ENCODE assay signal across 21 cellular contexts in genomic region chr1:200992382-200993101, GRCh38. TPM values are rescaled to one million over a fixed set of nuclear protein-coding genes. Genes with fewer than 3 reads are reported as not detected.
DNase-seq lines count a peak whose midpoint lies in the region; ATAC-seq and TF ChIP-seq lines count a peak whose summit lies in the region.
"Had no signal": no experiment of that assay in that cellular context is flagged by ENCODE, and none has a peak within 500 bp of the region (broad histone marks: within the 10 kb centered on the region; RNA-seq: fewer than 3 reads in every experiment).

No MANE protein-coding gene starts in this region.

- H3K27me3 Mint-ChIP-seq in stimulated activated naive B cell treated with anti-CD40 and anti-IgM and Interleukin-4, amounts not matched to agents 10 μg/mL and 1 μg/mL and 100 μg/mL, for 72 hours, result no peaks in the 10 kb centered on the region
- H3K27me3 Mint-ChIP-seq: naive thymus-derived CD4-positive, alpha-beta T cell had no signal

- no peak for TF ChIP-seq CTCF in WERI-Rb-1 (IDR thresholded peaks at IDR 0.05; ENCODE audit: low read depth, low read length)

- peaks cover 9 to 11% of the 10 kb centered on the region in 2 donors for H3K4me1 Mint-ChIP-seq in stimulated activated naive B cell treated with anti-CD40 and anti-IgM and Interleukin-4, amounts not matched to agents 10 μg/mL and 1 μg/mL and 100 μg/mL, for 72 hours

- H3K36me3 ChIP-seq in WERI-Rb-1, result peaks cover 98% of the 10 kb centered on the region
- H3K36me3 ChIP-seq: ovary, uterus had no signal

- H3K27me3 ChIP-seq in WERI-Rb-1 (ENCODE audit: insufficient read depth, low read depth, severe bottlenecking), result no peaks in the 10 kb centered on the region
- H3K27me3 ChIP-seq: BLaER1 treated with 17β-estradiol and CSF1 and Interleukin-3, amounts not matched to agents 10 nM and 100 nM; body of pancreas; ovary; suprapubic skin; uterus had no signal

- no peak overlapping the region for H3K4me3 ChIP-seq in WERI-Rb-1 (ENCODE audit: low read depth, low read length)
- H3K4me3 ChIP-seq: BLaER1 treated with 17β-estradiol and CSF1 and Interleukin-3, amounts not matched to agents 10 nM and 100 nM; body of pancreas; ovary; suprapubic skin; uterus had no signal

- intact Hi-C loops in cardiac septum (cut with DNase I), result no loop called here

- no peak for ATAC-seq in stimulated activated naive B cell treated with anti-CD40 and anti-IgM and Interleukin-4, amounts not matched to agents 10 μg/mL and 1 μg/mL and 100 μg/mL, for 72 hours (replicated peaks)
- no peak for ATAC-seq in HG02870 (IDR thresholded peaks at IDR 0.05; ENCODE audit: unreplicated experiment)
- ATAC-seq: body of pancreas; left cardiac atrium; naive thymus-derived CD4-positive, alpha-beta T cell; right cardiac atrium had no signal

- no peaks in the 10 kb centered on the region for H3K9me3 ChIP-seq in WERI-Rb-1 (ENCODE audit: severe bottlenecking)
- H3K9me3 ChIP-seq: BLaER1 treated with 17β-estradiol and CSF1 and Interleukin-3, amounts not matched to agents 10 nM and 100 nM; body of pancreas; ovary; suprapubic skin; uterus had no signal

- peak overlapping the region; percentile 17 for H3K27ac ChIP-seq in WERI-Rb-1
- H3K27ac ChIP-seq: BLaER1 treated with 17β-estradiol and CSF1 and Interleukin-3, amounts not matched to agents 10 nM and 100 nM; body of pancreas; HL-60; ovary; suprapubic skin; uterus had no signal

- H3K4me3 Mint-ChIP-seq in stimulated activated naive B cell treated with anti-CD40 and anti-IgM and Interleukin-4, amounts not matched to agents 10 μg/mL and 1 μg/mL and 100 μg/mL, for 72 hours, result no peak overlapping the region
- H3K4me3 Mint-ChIP-seq: naive thymus-derived CD4-positive, alpha-beta T cell had no signal

- peak overlapping the region; percentile 9 for H3K27ac Mint-ChIP-seq in stimulated activated naive B cell treated with anti-CD40 and anti-IgM and Interleukin-4, amounts not matched to agents 10 μg/mL and 1 μg/mL and 100 μg/mL, for 72 hours
- H3K27ac Mint-ChIP-seq: activated T-helper 2 cell treated with anti-CD3 and anti-CD28 coated beads, Interferon-gamma antibody, Interleukin-2, Interleukin-4, amounts not matched to agents 10 μg/mL and 5 μg/mL and 100 μg/mL, durations not matched to agents 14 hours and 24 hours and 36 hours had no signal

- DNase-seq in NCI-H524 (lab: John Stamatoyannopoulos, UW), result peak; percentile 17 to 66
- DNase-seq in NCI-H524 treated with DMSO at 0.1 percent for 48 hours (lab: John Stamatoyannopoulos, UW), result no peak
- peak; percentile 67 for DNase-seq in NCI-H510A (lab: John Stamatoyannopoulos, UW)
- DNase-seq in WERI-Rb-1, result peak; percentile 54
- DNase-seq in stimulated activated naive B cell treated with anti-CD40 and anti-IgM and Interleukin-4, amounts not matched to agents 10 μg/mL and 1 μg/mL and 100 μg/mL, for 72 hours, result no peak
- DNase-seq in cardiac septum (ENCODE audit: low spot score), result no peak
- no peak for DNase-seq in activated CD8-positive, alpha-beta memory T cell treated with anti-CD3 and anti-CD28 coated beads, Interleukin-2, amount 50 U/mL, for 48 hours
- DNase-seq: activated CD4-positive, alpha-beta T cell treated with anti-CD3 and anti-CD28 coated beads for 4 hours; body of pancreas; IMR-90; left cardiac atrium; mesendoderm; naive thymus-derived CD4-positive, alpha-beta T cell; ovary; uterus had no signal

- H3K9me3 Mint-ChIP-seq in stimulated activated naive B cell treated with anti-CD40 and anti-IgM and Interleukin-4, amounts not matched to agents 10 μg/mL and 1 μg/mL and 100 μg/mL, for 72 hours, result no peaks in the 10 kb centered on the region
- H3K9me3 Mint-ChIP-seq: activated T-helper 2 cell treated with anti-CD3 and anti-CD28 coated beads, Interferon-gamma antibody, Interleukin-2, Interleukin-4, amounts not matched to agents 10 μg/mL and 5 μg/mL and 100 μg/mL, durations not matched to agents 14 hours and 24 hours and 36 hours had no signal

- peaks cover 31 to 49% of the 10 kb centered on the region in 2 donors for H3K36me3 Mint-ChIP-seq in stimulated activated naive B cell treated with anti-CD40 and anti-IgM and Interleukin-4, amounts not matched to agents 10 μg/mL and 1 μg/mL and 100 μg/mL, for 72 hours

RNA-seq across cellular contexts. Expression of gene KIF21B, which starts 31.0 kb away (rescaled TPM):
- total RNA-seq in cardiac septum, result 0.73 TPM

Comparison
In these comparisons a context has a peak if more than half of its experiments do, and no peak if none do; other contexts are left out.
1. DNase-seq: peak in NCI-H524 (2 of 2), NCI-H510A (single experiment) and WERI-Rb-1 (single experiment); none in NCI-H524 treated with DMSO at 0.1 percent for 48 hours (single experiment), stimulated activated naive B cell treated with anti-CD40 and anti-IgM and Interleukin-4, amounts not matched to agents 10 μg/mL and 1 μg/mL and 100 μg/mL, for 72 hours (single experiment), cardiac septum (single experiment) and activated CD8-positive, alpha-beta memory T cell treated with anti-CD3 and anti-CD28 coated beads, Interleukin-2, amount 50 U/mL, for 48 hours (single experiment).